In genomic region chr7:128862571-128863432, GRCh38 we compare ENCODE assay signal across 8 cellular contexts.
DNase-seq lines count a peak whose midpoint lies in the region; ATAC-seq and TF ChIP-seq lines count a peak whose summit lies in the region.

TSS of gene ATP6V1F (plus strand) at chr7:128862856. CDS start at chr7:128862905, 49 bp downstream.

- TF ChIP-seq CTCF in AG09309 (IDR thresholded peaks at IDR 0.05; ENCODE audit: control insufficient read depth, insufficient read depth, low read depth, low read length, missing control alignments), result no peak

- ATAC-seq in GM19023 (IDR thresholded peaks at IDR 0.05; ENCODE audit: unreplicated experiment) (peak; percentile 90), HG03280 (IDR thresholded peaks at IDR 0.05; ENCODE audit: unreplicated experiment) (peak; percentile 85)
- peak; percentile 90 for ATAC-seq in central memory CD8-positive, alpha-beta T cell (replicated peaks; ENCODE audit: extremely low read depth, poor library complexity, severe bottlenecking)

- no peaks in the 10 kb centered on the region for H3K9me3 Mint-ChIP-seq in central memory CD8-positive, alpha-beta T cell

- peaks cover 14% of the 10 kb centered on the region for H3K36me3 Mint-ChIP-seq in central memory CD8-positive, alpha-beta T cell (ENCODE audit: insufficient read depth)

- H3K4me3 Mint-ChIP-seq in central memory CD8-positive, alpha-beta T cell, result peak within 1 kb of the TSS; percentile 90

- H3K27me3 Mint-ChIP-seq in central memory CD8-positive, alpha-beta T cell, result no peaks in the 10 kb centered on the region

- DNase-seq in AG09309 (ENCODE audit: low read depth) (peak; percentile 85), NCI-H446 (lab: John Stamatoyannopoulos, UW) (peak; percentile 94 to 96), iris pigment epithelial cell (ENCODE audit: low read depth) (peak; percentile 96)
- DNase-seq in activated CD4-positive, CD25-positive, alpha-beta regulatory T cell treated with anti-CD3 and anti-CD28 coated beads, Interleukin-2, amount 50 U/mL, for 16 hours (ENCODE audit: low read depth, low spot score), result peak; percentile 99
- DNase-seq in central memory CD8-positive, alpha-beta T cell (ENCODE audit: low spot score in 2 of 2), result peak; percentile 99 to 100
- peak; percentile 98 to 99 for DNase-seq in stimulated activated CD4-positive, alpha-beta T cell treated with anti-CD3 and anti-CD28 coated beads, Interleukin-12 subunit alpha, Interleukin-12 subunit beta, amount 100 ng/mL, for 24 hours (ENCODE audit: low read depth in 2 of 2)

- peaks cover 33% of the 10 kb centered on the region for H3K4me1 Mint-ChIP-seq in central memory CD8-positive, alpha-beta T cell

- H3K4me3 ChIP-seq in AG09309 (ENCODE audit: control insufficient read depth, low read depth, low read length), result peak within 1 kb of the TSS; percentile 98

- peak within 1 kb of the TSS; percentile 87 for H3K27ac Mint-ChIP-seq in central memory CD8-positive, alpha-beta T cell (ENCODE audit: low read depth)

Comparison
In these comparisons a context has a peak if more than half of its experiments do, and no peak if none do; other contexts are left out.
1. Peak in every context shown above with its lines: DNase-seq, ATAC-seq and H3K4me3 ChIP-seq.